6 cellular contexts compared by ENCODE assay signal in genomic region chr19:1206733-1207301, GRCh38. TPM values are rescaled to one million over a fixed set of nuclear protein-coding genes. Genes with fewer than 3 reads are reported as not detected.
DNase-seq lines count a peak whose midpoint lies in the region; ATAC-seq and TF ChIP-seq lines count a peak whose summit lies in the region.

No MANE protein-coding gene starts in this region.

- no peaks in the 10 kb centered on the region for H4K20me1 ChIP-seq in KMS-11 (ENCODE audit: insufficient read depth)

- 1 to 2% (median 1%) methylated on average over 17 to 32 of the region's 32 CpGs for whole genome bisulfite sequencing in adrenal gland, 4 donors

- H3K79me2 ChIP-seq in KMS-11 (ENCODE audit: insufficient read depth, low read depth) = peaks cover 54% of the 10 kb centered on the region

- H3K27me3 ChIP-seq in KMS-11 (ENCODE audit: insufficient read depth, low read depth) (no peaks in the 10 kb centered on the region), adrenal gland (no peaks in the 10 kb centered on the region)

- TF ChIP-seq CTCF in KMS-11 (conservative IDR thresholded peaks at IDR 0.05; ENCODE audit: low read depth, low read length) (no peak), adrenal gland (IDR thresholded peaks at IDR 0.05) (no peak), mucosa of descending colon (IDR thresholded peaks at IDR 0.05) (no peak)

- no peak for TF ChIP-seq POLR2A in adrenal gland (IDR thresholded peaks at IDR 0.05)

- H3K9me3 ChIP-seq in adrenal gland (replicated peaks in 1 of 3) (no peaks in the 10 kb centered on the region), mucosa of descending colon (no peaks in the 10 kb centered on the region)

- peak overlapping the region; percentile 18; the same call in 1 of the 2 replicates for H3K9ac ChIP-seq in KMS-11

- H3K36me3 ChIP-seq in KMS-11 (ENCODE audit: insufficient read depth) = no peaks in the 10 kb centered on the region
- peaks cover 0 to 10% of the 10 kb centered on the region in 2 donors for H3K36me3 ChIP-seq in adrenal gland (replicated peaks in 1 of 2)
- no peaks in the 10 kb centered on the region for H3K36me3 ChIP-seq in mucosa of descending colon (ENCODE audit: low read depth)

- intact Hi-C loops in adrenal gland (cut with DNase I) (no loop called here), mucosa of descending colon (cut with DNase I, micrococcal nuclease) (no loop called here)

- H3K4me3 ChIP-seq in KMS-11 (IDR thresholded peaks at IDR 0.05; ENCODE audit: insufficient read depth, low read depth, low read length) (no peak overlapping the region), adrenal gland (peak overlapping the region; percentile 34 to 93 (median 52)), mucosa of descending colon (peak overlapping the region; percentile 67)

- no peak for ATAC-seq in mucosa of descending colon
- ATAC-seq in HG03095 (IDR thresholded peaks at IDR 0.05; ENCODE audit: unreplicated experiment) = no peak

- H3K4me1 ChIP-seq in KMS-11 (ENCODE audit: low read depth, poor library complexity, severe bottlenecking) (peaks cover 32% of the 10 kb centered on the region), adrenal gland (replicated peaks in 1 of 2) (peaks cover 37 to 58% of the 10 kb centered on the region in 2 donors), mucosa of descending colon (ENCODE audit: low read depth) (peaks cover 64% of the 10 kb centered on the region)

- H2AFZ ChIP-seq in KMS-11 (ENCODE audit: low read depth) = no peak overlapping the region

- H3K27ac ChIP-seq in KMS-11 (no peak overlapping the region), adrenal gland (peak overlapping the region; percentile 58 to 91 (median 79))

- DNase-seq in adrenal gland (peak in 3 of 7 donors; percentile 26 to 43 (median 36)), mucosa of descending colon (peak in 1 of 3 donors; percentile 56), 8988T (no peak), SW480 (ENCODE audit: low spot score) (no peak)

- peak overlapping the region; percentile 77 for H3K4me2 ChIP-seq in KMS-11

RNA-seq across cellular contexts. Expression of gene STK11, which starts 1.2 kb away (rescaled TPM):
- total RNA-seq in adrenal gland (100 to 1,000 TPM in 3 of 8 donors, 10 to 100 TPM in 5; 53.5 to 117 (median 93.7) TPM), mucosa of descending colon (10 to 100 TPM; 69.6 to 86.6 (median 76.3) TPM)
- polyA plus RNA-seq in adrenal gland = 100 to 1,000 TPM in 1 of 3 donors, 10 to 100 TPM in 2; 37.8 to 148 (median 94.5) TPM

RNA-seq across cellular contexts. Expression of gene CBARP, which starts 31.0 kb away (rescaled TPM):
- total RNA-seq in adrenal gland (1 to 10 TPM in 6 of 8 donors, not detected in 2; 1.0 to 5.0 (median 1.8) TPM), mucosa of descending colon (1 to 10 TPM in 1 of 3 donors, under 1 TPM in 2; 0.29 to 1.2 (median 0.39) TPM)
- 1 to 10 TPM in 2 of 3 donors, under 1 TPM in 1; 0.09 to 9.3 (median 2.2) TPM for polyA plus RNA-seq in adrenal gland

RNA-seq across cellular contexts. Expression of gene SBNO2, which starts 32.7 kb away (rescaled TPM):
- 100 to 1,000 TPM in 3 of 8 donors, 10 to 100 TPM in 5; 33.0 to 176 (median 77.2) TPM for total RNA-seq in adrenal gland
- polyA plus RNA-seq in adrenal gland = 100 to 1,000 TPM in 1 of 3 donors, 10 to 100 TPM in 2; 13.6 to 118 (median 84.2) TPM
- total RNA-seq in mucosa of descending colon = 10 to 100 TPM; 58.0 to 86.6 (median 74.6) TPM

RNA-seq across cellular contexts. Expression of gene ATP5F1D, which starts 34.7 kb away (rescaled TPM):
- 100 to 1,000 TPM in 7 of 8 donors, 10 to 100 TPM in 1; 80.2 to 435 (median 229) TPM for total RNA-seq in adrenal gland
- 1,000 to 10,000 TPM in 1 of 3 donors, 100 to 1,000 TPM in 1, 10 to 100 TPM in 1; 15.6 to 1,534 (median 925) TPM for polyA plus RNA-seq in adrenal gland
- 100 to 1,000 TPM; 302 to 391 (median 378) TPM for total RNA-seq in mucosa of descending colon

RNA-seq across cellular contexts. Expression of gene MIDN, which starts 41.6 kb away (rescaled TPM):
- 100 to 1,000 TPM in 5 of 8 donors, 10 to 100 TPM in 3; 20.0 to 189 (median 113) TPM for total RNA-seq in adrenal gland
- polyA plus RNA-seq in adrenal gland = 10 to 100 TPM; 15.5 to 73.0 (median 46.8) TPM
- total RNA-seq in mucosa of descending colon = 100 to 1,000 TPM; 136 to 251 (median 213) TPM
